In genomic region chr9:132018957-132019405, GRCh38 we compare ENCODE assay signal across 1 cellular context.
TF ChIP-seq lines count a peak whose summit lies in the region.

No MANE protein-coding gene starts in this region.

TF ChIP-seq in IMR-90, 13 proteins besides CTCF, POLR2A, EP300 and RAD21 (continued from another document):
- TF ChIP-seq ELK1 (IDR thresholded peaks at IDR 0.05; ENCODE audit: borderline replicate concordance, low read depth, low read length) = no peak
